10 cellular contexts compared by ENCODE assay signal in the genomic region with DNA sequence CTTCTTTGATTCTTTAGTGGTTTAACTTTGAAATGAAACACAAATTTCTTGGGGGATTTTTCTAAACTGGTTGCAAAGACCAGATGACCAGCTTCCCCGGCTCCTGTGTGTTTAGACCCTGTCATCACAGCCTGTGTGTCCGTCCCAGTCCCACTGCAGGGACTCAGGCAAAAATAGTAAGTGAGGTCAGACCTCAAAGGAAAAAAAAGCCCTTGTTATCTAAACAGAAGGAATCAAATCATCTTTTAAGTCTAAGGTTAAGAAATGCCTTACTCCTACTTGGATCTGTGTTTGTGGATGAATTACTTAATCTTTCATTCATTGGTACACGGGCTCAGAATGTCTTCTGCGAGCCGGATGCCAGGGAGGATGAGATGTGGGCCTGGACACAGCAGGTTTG.
DNase-seq lines count a peak whose midpoint lies in the region; ATAC-seq, FAIRE-seq and TF ChIP-seq lines count a peak whose summit lies in the region.
"Had no signal": no experiment of that assay in that cellular context is flagged by ENCODE, and none has a peak within 500 bp of the region (broad histone marks: within the 10 kb centered on the region; RNA-seq: fewer than 3 reads in every experiment).

No MANE protein-coding gene starts in this region.

- no peak overlapping the region for H3K4me3 ChIP-seq in K562
- no peak overlapping the region for H3K4me3 ChIP-seq in left lung
- no peak overlapping the region for H3K4me3 ChIP-seq in smooth muscle cell

- H3K36me3 ChIP-seq in K562 (ENCODE audit: control insufficient read depth, insufficient read depth, low read length) (no peaks in the 10 kb centered on the region), left lung (no peaks in the 10 kb centered on the region), smooth muscle cell (ENCODE audit: low read depth) (no peaks in the 10 kb centered on the region)

- FAIRE-seq in K562 (lab: Jason Lieb, UNC), result no peak

- ATAC-seq in K562, result no peak
- no peak for ATAC-seq in left lung

- H3K4me1 ChIP-seq in K562 (replicated peaks in 1 of 2; ENCODE audit: control insufficient read depth in 2 of 2, insufficient read depth in 2 of 2, low read length in 2 of 2) (peaks cover 12 to 17% of the 10 kb centered on the region in 2 experiments; a peak in 4 of 5 replicates), left lung (peaks cover 6 to 25% of the 10 kb centered on the region in 2 donors), smooth muscle cell (ENCODE audit: low read depth) (no peaks in the 10 kb centered on the region)

- H3K79me2 ChIP-seq in K562 (ENCODE audit: control insufficient read depth, insufficient read depth, low read length) (no peaks in the 10 kb centered on the region), smooth muscle cell (ENCODE audit: low read depth) (no peaks in the 10 kb centered on the region)

- peak overlapping the region; percentile 34; the same call in 1 of the 2 replicates for H2AFZ ChIP-seq in K562 (ENCODE audit: low read depth, low read length)
- H2AFZ ChIP-seq in smooth muscle cell (ENCODE audit: low read depth), result no peak overlapping the region

- in situ Hi-C loops in K562 (cut with MboI), result loop anchor here (25.0 kb wide), 1 partner anchor 542 kb away; a partner anchor contains a TSS

- peaks cover 6% of the 10 kb centered on the region for H3F3A ChIP-seq in smooth muscle cell (ENCODE audit: low read depth)

- no peaks in the 10 kb centered on the region for H3K36me3 Mint-ChIP-seq in activated T-cell treated with anti-CD3 and anti-CD28 coated beads, Interleukin-2, amount 50 U/mL, for 24 hours (ENCODE audit: low read depth)

- no peaks in the 10 kb centered on the region for H3K9me1 ChIP-seq in K562 (ENCODE audit: control insufficient read depth, insufficient read depth, low read length)

- DNase-seq in HCEC 1CT, result peak; percentile 27
- no peak for DNase-seq in K562 (ENCODE audit: extremely low read depth in 1 of 4, low spot score in 3 of 4)
- DNase-seq in left lung, result no peak
- DNase-seq in smooth muscle cell (lab: John Stamatoyannopoulos, UW; ENCODE audit: unreplicated experiment), result no peak
- DNase-seq in NCI-H2171 (lab: John Stamatoyannopoulos, UW), result no peak
- DNase-seq in NCI-H446 (lab: John Stamatoyannopoulos, UW), result no peak
- DNase-seq in AML-193 (lab: John Stamatoyannopoulos, UW), result no peak
- no peak for DNase-seq in activated T-cell treated with anti-CD3 and anti-CD28 coated beads, Interleukin-2, amount 50 U/mL, for 24 hours
- DNase-seq: DMS 273 treated with DMSO at 0.1 percent for 48 hours, NCI-H1417 treated with DMSO at 0.1 percent for 48 hours had no signal

- no peak for TF ChIP-seq POLR2A in K562 (conservative IDR thresholded peaks at IDR 0.05)

- POLR2A ChIA-PET in K562 (lab: Yijun Ruan, JAX), result interaction anchor here (0.9 to 1.0 kb wide), 2 partner anchors 15 to 49 kb away, joined by 3 read pairs; no protein-coding TSS in a partner anchor

- H3K9me3 ChIP-seq in K562 (replicated peaks; ENCODE audit: control insufficient read depth, insufficient read depth, low read depth, low read length) (no peaks in the 10 kb centered on the region), left lung (no peaks in the 10 kb centered on the region), smooth muscle cell (replicated peaks; ENCODE audit: low read depth) (no peaks in the 10 kb centered on the region)

- H3K4me3 Mint-ChIP-seq in activated T-cell treated with anti-CD3 and anti-CD28 coated beads, Interleukin-2, amount 50 U/mL, for 24 hours, result no peak overlapping the region

- CTCF ChIA-PET in K562 (lab: Yijun Ruan, JAX; ENCODE audit: low intra/inter-chr PET ratio), result no interaction called here

- intact Hi-C loops in K562 (cut with micrococcal nuclease), result loop anchor here (5.0 to 10.0 kb wide), 2 partner anchors 213 to 265 kb away; no protein-coding TSS in a partner anchor
- intact Hi-C loops in left lung (cut with DNase I), result no loop called here

- no peak overlapping the region for H3K27ac ChIP-seq in K562 (ENCODE audit: extremely low read depth, low read depth, low read length)
- peak overlapping the region; percentile 57 to 59 for H3K27ac ChIP-seq in left lung
- H3K27ac ChIP-seq in smooth muscle cell (ENCODE audit: low read depth), result peak overlapping the region; percentile 92

- H4K20me1 ChIP-seq in K562 (replicated peaks; ENCODE audit: control insufficient read depth, insufficient read depth, low read length) (no peaks in the 10 kb centered on the region), smooth muscle cell (ENCODE audit: low read depth) (no peaks in the 10 kb centered on the region)

- H3K27ac Mint-ChIP-seq in activated T-cell treated with anti-CD3 and anti-CD28 coated beads, Interleukin-2, amount 50 U/mL, for 24 hours, result no peak overlapping the region

- peaks cover 25% of the 10 kb centered on the region for H3K4me1 Mint-ChIP-seq in activated T-cell treated with anti-CD3 and anti-CD28 coated beads, Interleukin-2, amount 50 U/mL, for 24 hours (ENCODE audit: low read depth)

- H3K27me3 ChIP-seq in K562 (ENCODE audit: control insufficient read depth in 2 of 2, insufficient read depth in 2 of 2, low read length in 2 of 2) (no peaks in the 10 kb centered on the region), left lung (no peaks in the 10 kb centered on the region), smooth muscle cell (ENCODE audit: low read depth) (no peaks in the 10 kb centered on the region)

- TF ChIP-seq RAD21 in K562 (CRISPR knock-in tag; conservative IDR thresholded peaks at IDR 0.05 in 1 of 2, IDR thresholded peaks at IDR 0.05 in 1 of 2), result no peak

- no peaks in the 10 kb centered on the region for H3K9me3 Mint-ChIP-seq in activated T-cell treated with anti-CD3 and anti-CD28 coated beads, Interleukin-2, amount 50 U/mL, for 24 hours

- WGBS in K562 (ENCODE audit: insufficient coverage, low coverage, missing lambda C conversion rate), result 45% methylated on average over 5 of the region's 5 CpGs
- 8% methylated on average over 5 of the region's 5 CpGs for WGBS in smooth muscle cell (ENCODE audit: low lambda C conversion rate)

- no TSS peak for BruUV-seq in K562 (replicated peaks; lab: Mats Ljungman, UMichigan)

- H3K9ac ChIP-seq in K562 (ENCODE audit: insufficient read depth in 1 of 2, low read depth in 2 of 2, low read length in 2 of 2), result peak overlapping the region in 1 of 2 experiments; percentile 53; a peak in 1 of 4 replicates
- H3K9ac ChIP-seq in smooth muscle cell (ENCODE audit: low read depth), result peak overlapping the region; percentile 57

- no peak for TF ChIP-seq EP300 in K562 (IDR thresholded peaks at IDR 0.05; ENCODE audit: low read length)

- H3K27me3 Mint-ChIP-seq in activated T-cell treated with anti-CD3 and anti-CD28 coated beads, Interleukin-2, amount 50 U/mL, for 24 hours, result no peaks in the 10 kb centered on the region

- no peak overlapping the region for H3K4me2 ChIP-seq in K562 (ENCODE audit: insufficient read depth, low read length)
- H3K4me2 ChIP-seq in smooth muscle cell, result peak overlapping the region; percentile 17

- no peak for TF ChIP-seq CTCF in K562 (IDR thresholded peaks at IDR 0.05 in 2 of 3, conservative IDR thresholded peaks at IDR 0.05 in 1 of 3; ENCODE audit: insufficient read depth in 2 of 3, low read depth in 1 of 3, low read length in 3 of 3)
- TF ChIP-seq CTCF in left lung (IDR thresholded peaks at IDR 0.05), result no peak
- no peak for TF ChIP-seq CTCF in smooth muscle cell (IDR thresholded peaks at IDR 0.05; ENCODE audit: borderline replicate concordance, insufficient read depth, poor library complexity, severe bottlenecking)

TF ChIP-seq in K562, 482 proteins besides CTCF, POLR2A, EP300 and RAD21:
- TF ChIP-seq MEF2A (IDR thresholded peaks at IDR 0.05; ENCODE audit: control insufficient read depth, low read depth, low read length) (0 out of 2 replicates have a peak, but pooled peaks have one; percentile 14), ATF7 (IDR thresholded peaks at IDR 0.05) (peak; percentile 21; the same call in 1 of the 2 replicates)
- TF ChIP-seq, protein P1, sequence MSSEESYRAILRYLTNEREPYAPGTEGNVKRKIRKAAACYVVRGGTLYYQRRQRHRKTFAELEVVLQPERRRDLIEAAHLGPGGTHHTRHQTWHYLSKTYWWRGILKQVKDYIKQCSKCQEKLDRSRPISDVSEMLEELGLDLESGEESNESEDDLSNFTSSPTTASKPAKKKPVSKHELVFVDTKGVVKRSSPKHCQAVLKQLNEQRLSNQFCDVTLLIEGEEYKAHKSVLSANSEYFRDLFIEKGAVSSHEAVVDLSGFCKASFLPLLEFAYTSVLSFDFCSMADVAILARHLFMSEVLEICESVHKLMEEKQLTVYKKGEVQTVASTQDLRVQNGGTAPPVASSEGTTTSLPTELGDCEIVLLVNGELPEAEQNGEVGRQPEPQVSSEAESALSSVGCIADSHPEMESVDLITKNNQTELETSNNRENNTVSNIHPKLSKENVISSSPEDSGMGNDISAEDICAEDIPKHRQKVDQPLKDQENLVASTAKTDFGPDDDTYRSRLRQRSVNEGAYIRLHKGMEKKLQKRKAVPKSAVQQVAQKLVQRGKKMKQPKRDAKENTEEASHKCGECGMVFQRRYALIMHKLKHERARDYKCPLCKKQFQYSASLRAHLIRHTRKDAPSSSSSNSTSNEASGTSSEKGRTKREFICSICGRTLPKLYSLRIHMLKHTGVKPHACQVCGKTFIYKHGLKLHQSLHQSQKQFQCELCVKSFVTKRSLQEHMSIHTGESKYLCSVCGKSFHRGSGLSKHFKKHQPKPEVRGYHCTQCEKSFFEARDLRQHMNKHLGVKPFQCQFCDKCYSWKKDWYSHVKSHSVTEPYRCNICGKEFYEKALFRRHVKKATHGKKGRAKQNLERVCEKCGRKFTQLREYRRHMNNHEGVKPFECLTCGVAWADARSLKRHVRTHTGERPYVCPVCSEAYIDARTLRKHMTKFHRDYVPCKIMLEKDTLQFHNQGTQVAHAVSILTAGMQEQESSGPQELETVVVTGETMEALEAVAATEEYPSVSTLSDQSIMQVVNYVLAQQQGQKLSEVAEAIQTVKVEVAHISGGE (CRISPR knock-in tag; IDR thresholded peaks at IDR 0.05), result no peak
- TF ChIP-seq, protein P2, sequence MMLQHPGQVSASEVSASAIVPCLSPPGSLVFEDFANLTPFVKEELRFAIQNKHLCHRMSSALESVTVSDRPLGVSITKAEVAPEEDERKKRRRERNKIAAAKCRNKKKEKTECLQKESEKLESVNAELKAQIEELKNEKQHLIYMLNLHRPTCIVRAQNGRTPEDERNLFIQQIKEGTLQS (IDR thresholded peaks at IDR 0.05), result 0 out of 2 replicates have a peak, but pooled peaks have one; percentile 9
- TF ChIP-seq, protein P2 (CRISPR knock-in tag; conservative IDR thresholded peaks at IDR 0.05), result no peak
